20 cellular contexts compared by ENCODE assay signal in genomic region chr11:27405134-27405533, GRCh38.
"Had no signal": no experiment of that assay in that cellular context is flagged by ENCODE, and none has a peak within 500 bp of the region (broad histone marks: within the 10 kb centered on the region; RNA-seq: fewer than 3 reads in every experiment).

No MANE protein-coding gene starts in this region.

- H3K9me3 Mint-ChIP-seq: activated B cell treated with CpG ODN at 0.5 μM for 24 hours; activated CD4-positive, alpha-beta memory T cell treated with anti-CD3 and anti-CD28 coated beads, Interleukin-2, amount 10 ng/mL, durations not matched to agents 7 days and 5 days; brain; nephron; stimulated activated effector memory CD8-positive, alpha-beta T cell treated with anti-CD3 and anti-CD28 coated beads, Interleukin-12 subunit alpha, Interleukin-12 subunit beta, amount 100 ng/mL, for 72 hours had no signal

- H3K27me3 Mint-ChIP-seq: activated B cell treated with CpG ODN at 0.5 μM for 24 hours; activated CD8-positive, alpha-beta memory T cell treated with anti-CD3 and anti-CD28 coated beads, Interleukin-2, amount 10 ng/mL, durations not matched to agents 7 days and 5 days; brain had no signal

- H3K4me3 Mint-ChIP-seq: activated B cell treated with CpG ODN at 0.5 μM for 24 hours; activated CD4-positive, alpha-beta memory T cell treated with anti-CD3 and anti-CD28 coated beads, Interleukin-2, amount 10 ng/mL, durations not matched to agents 7 days and 5 days; activated CD8-positive, alpha-beta memory T cell treated with anti-CD3 and anti-CD28 coated beads, Interleukin-2, amount 10 ng/mL, durations not matched to agents 7 days and 5 days; brain; nephron; stimulated activated effector memory CD8-positive, alpha-beta T cell treated with anti-CD3 and anti-CD28 coated beads, Interleukin-12 subunit alpha, Interleukin-12 subunit beta, amount 100 ng/mL, for 72 hours had no signal

- H3K4me3 ChIP-seq: stomach, thyroid gland had no signal

- H3K27ac Mint-ChIP-seq: activated B cell treated with CpG ODN at 0.5 μM for 24 hours; activated CD4-positive, alpha-beta memory T cell treated with anti-CD3 and anti-CD28 coated beads, Interleukin-2, amount 10 ng/mL, durations not matched to agents 7 days and 5 days; activated CD8-positive, alpha-beta memory T cell treated with anti-CD3 and anti-CD28 coated beads, Interleukin-2, amount 10 ng/mL, durations not matched to agents 7 days and 5 days; brain; nephron; stimulated activated effector memory CD8-positive, alpha-beta T cell treated with anti-CD3 and anti-CD28 coated beads, Interleukin-12 subunit alpha, Interleukin-12 subunit beta, amount 100 ng/mL, for 72 hours had no signal

- H3K4me1 Mint-ChIP-seq: activated B cell treated with CpG ODN at 0.5 μM for 24 hours; activated CD4-positive, alpha-beta memory T cell treated with anti-CD3 and anti-CD28 coated beads, Interleukin-2, amount 10 ng/mL, durations not matched to agents 7 days and 5 days; activated CD8-positive, alpha-beta memory T cell treated with anti-CD3 and anti-CD28 coated beads, Interleukin-2, amount 10 ng/mL, durations not matched to agents 7 days and 5 days; brain; stimulated activated effector memory CD8-positive, alpha-beta T cell treated with anti-CD3 and anti-CD28 coated beads, Interleukin-12 subunit alpha, Interleukin-12 subunit beta, amount 100 ng/mL, for 72 hours had no signal

- ATAC-seq: activated CD8-positive, alpha-beta memory T cell treated with anti-CD3 and anti-CD28 coated beads, Interleukin-2, amount 10 ng/mL, durations not matched to agents 7 days and 5 days; esophagus mucosa; stimulated activated effector memory CD8-positive, alpha-beta T cell treated with anti-CD3 and anti-CD28 coated beads, Interleukin-12 subunit alpha, Interleukin-12 subunit beta, amount 100 ng/mL, for 72 hours had no signal

- H3K9me3 ChIP-seq: stomach, thyroid gland had no signal

- H3K36me3 ChIP-seq: stomach, thyroid gland had no signal

- H3K27ac ChIP-seq: stomach, thyroid gland had no signal

- H3K36me3 Mint-ChIP-seq: activated CD8-positive, alpha-beta memory T cell treated with anti-CD3 and anti-CD28 coated beads, Interleukin-2, amount 10 ng/mL, durations not matched to agents 7 days and 5 days; brain; stimulated activated effector memory CD8-positive, alpha-beta T cell treated with anti-CD3 and anti-CD28 coated beads, Interleukin-12 subunit alpha, Interleukin-12 subunit beta, amount 100 ng/mL, for 72 hours had no signal

- H3K27me3 ChIP-seq: stomach, thyroid gland had no signal

- DNase-seq: activated B cell treated with CpG ODN at 0.5 μM for 24 hours; activated CD4-positive, alpha-beta memory T cell treated with anti-CD3 and anti-CD28 coated beads, Interleukin-2, amount 10 ng/mL, durations not matched to agents 7 days and 5 days; activated CD4-positive, alpha-beta T cell treated with anti-CD3 and anti-CD28 coated beads for 4 hours; activated CD8-positive, alpha-beta memory T cell treated with anti-CD3 and anti-CD28 coated beads, Interleukin-2, amount 10 ng/mL, durations not matched to agents 7 days and 5 days; activated naive CD4-positive, alpha-beta T cell; cerebellar nuclear complex; effector CD8-positive, alpha-beta T cell; foreskin fibroblast; hippocampal formation; mammary epithelial cell; midbrain; stimulated activated CD4-positive, alpha-beta T cell treated with anti-CD3 and anti-CD28 coated beads, Interleukin-4, amount 100 ng/mL, for 24 hours; stomach; T-helper 1 cell; T-helper 9 cell had no signal
